ENCODE assay signal across 35 cellular contexts in genomic region chr15:55017636-55018035, GRCh38.
"Had no signal": no experiment of that assay in that cellular context is flagged by ENCODE, and none has a peak within 500 bp of the region (broad histone marks: within the 10 kb centered on the region; RNA-seq: fewer than 3 reads in every experiment).

No MANE protein-coding gene starts in this region.

- DNase-seq: Karpas-422, Kasumi-1, MG63, MM.1S, MV-4-11, NCI-H1048, NCI-H1092, NCI-H1092 treated with DMSO at 0.1 percent for 48 hours, NCI-H1105, NCI-H1105 treated with DMSO at 0.1 percent for 48 hours, NCI-H1417, NCI-H1417 treated with DMSO at 0.1 percent for 48 hours, NCI-H1436 treated with DMSO at 0.1 percent for 48 hours, NCI-H146, NCI-H1694, NCI-H1694 treated with DMSO at 0.1 percent for 48 hours, NCI-H187, NCI-H187 treated with DMSO at 0.1 percent for 48 hours, NCI-H1930, NCI-H2029, NCI-H2029 treated with DMSO at 0.1 percent for 48 hours, NCI-H2081, NCI-H2081 treated with DMSO at 0.1 percent for 48 hours, NCI-H2107, NCI-H2171, NCI-H2171 treated with DMSO at 0.1 percent for 48 hours, NCI-H2227 treated with DMSO at 0.1 percent for 48 hours, NCI-H226, NCI-H345, NCI-H446, NCI-H446 treated with DMSO at 0.1 percent for 48 hours, NCI-H510A, NCI-H510A treated with DMSO at 0.1 percent for 48 hours, NCI-H524, NCI-H524 treated with DMSO at 0.1 percent for 48 hours had no signal

- H3K9me3 ChIP-seq: MG63 had no signal

- H3K36me3 ChIP-seq: MG63 had no signal

- H3K4me3 ChIP-seq: MG63 had no signal
